1 cellular context compared by ENCODE assay signal in genomic region chr17:50839591-50840310, GRCh38.
TF ChIP-seq lines count a peak whose summit lies in the region.

No MANE protein-coding gene starts in this region.

TF ChIP-seq in H1, 55 proteins besides CTCF, POLR2A, EP300 and RAD21:
- TF ChIP-seq CHD1 (IDR thresholded peaks at IDR 0.05; ENCODE audit: low read depth, low read length) (no peak), SRF (IDR thresholded peaks at IDR 0.05; ENCODE audit: low read depth, low read length) (no peak), RFX5 (IDR thresholded peaks at IDR 0.05; ENCODE audit: borderline replicate concordance, low read depth, low read length) (no peak), HDAC6 (IDR thresholded peaks at IDR 0.05; ENCODE audit: low read depth, low read length) (no peak), CTBP2 (IDR thresholded peaks at IDR 0.05; ENCODE audit: borderline replicate concordance, insufficient read depth, insufficient read length, low read length) (no peak), HDAC2 (IDR thresholded peaks at IDR 0.05; ENCODE audit: borderline replicate concordance in 1 of 2, low read depth in 2 of 2, low read length in 2 of 2) (no peak), EZH2 (IDR thresholded peaks at IDR 0.05; ENCODE audit: low read depth, low read length, severe bottlenecking) (no peak), SAP30 (IDR thresholded peaks at IDR 0.05; ENCODE audit: insufficient read depth, insufficient replicate concordance, low read length) (no peak), RXRA (IDR thresholded peaks at IDR 0.05; ENCODE audit: insufficient read depth, low read depth, low read length) (no peak), SUZ12 (IDR thresholded peaks at IDR 0.05; ENCODE audit: low read length) (no peak), CBX5 (IDR thresholded peaks at IDR 0.05; ENCODE audit: low read depth, low read length) (no peak), USF2 (IDR thresholded peaks at IDR 0.05; ENCODE audit: low read length) (no peak), NANOG (IDR thresholded peaks at IDR 0.05; ENCODE audit: insufficient read depth, low read depth, low read length, poor library complexity, severe bottlenecking) (no peak), BRCA1 (IDR thresholded peaks at IDR 0.05; ENCODE audit: low read depth, low read length) (no peak), POU5F1 (IDR thresholded peaks at IDR 0.05; ENCODE audit: low read depth, low read length) (no peak), RBBP5 (IDR thresholded peaks at IDR 0.05; ENCODE audit: borderline replicate concordance, low read depth, low read length) (no peak), SP1 (IDR thresholded peaks at IDR 0.05; ENCODE audit: low read depth, low read length) (no peak)
